ENCODE assay signal across 38 cellular contexts in the genomic region with DNA sequence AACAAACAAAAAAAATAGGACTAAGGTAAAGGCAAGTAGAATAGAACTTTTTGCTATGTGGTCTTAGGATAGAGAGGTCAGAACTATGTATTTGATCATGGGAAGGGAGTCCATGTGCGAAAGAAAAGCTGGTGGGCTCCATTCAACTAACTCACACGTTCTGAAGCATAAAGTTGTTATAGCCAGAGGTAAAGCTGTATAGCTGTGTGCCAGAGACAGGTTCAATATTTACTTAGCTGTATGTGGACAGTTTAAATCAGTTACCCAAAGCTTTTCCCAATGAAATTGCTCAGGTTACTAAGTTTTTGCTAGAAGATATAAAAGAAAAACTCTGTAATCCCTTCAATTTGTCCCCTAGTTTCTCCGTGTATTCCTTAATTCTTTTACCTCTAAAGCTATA. TPM values are rescaled to one million over a fixed set of nuclear protein-coding genes. Genes with fewer than 3 reads are reported as not detected.
"Had no signal": no experiment of that assay in that cellular context is flagged by ENCODE, and none has a peak within 500 bp of the region (broad histone marks: within the 10 kb centered on the region; RNA-seq: fewer than 3 reads in every experiment).

No MANE protein-coding gene starts in this region.

- H3K27ac ChIP-seq: adrenal gland, ascending aorta, body of pancreas, brain microvascular endothelial cell, breast epithelium had no signal

- H3K36me3 ChIP-seq: adrenal gland, ascending aorta, brain microvascular endothelial cell, breast epithelium had no signal

- FAIRE-seq: astrocyte, bronchial epithelial cell had no signal

- H3K9me3 ChIP-seq: adrenal gland, ascending aorta, body of pancreas, breast epithelium had no signal

- H3K4me1 ChIP-seq: adrenal gland, ascending aorta, body of pancreas, breast epithelium had no signal

- ATAC-seq: activated naive CD4-positive, alpha-beta T cell treated with anti-CD3 and anti-CD28 coated beads, Interleukin-2, amount 50 U/mL, for 72 hours; activated naive CD8-positive, alpha-beta T cell treated with anti-CD3 and anti-CD28 coated beads, Interleukin-2, amount 50 U/mL, for 24 hours; activated T-cell treated with anti-CD3 and anti-CD28 coated beads, Interleukin-2, amount 50 U/mL, for 4 hours; activated T-cell treated with anti-CD3 and anti-CD28 coated beads, Interleukin-2, amount 50 U/mL, for 72 hours; activated T-helper 17 cell treated with anti-CD3 and anti-CD28 coated beads, Interleukin-2, amount 50 U/mL, for 72 hours; body of pancreas had no signal

- H3K4me3 ChIP-seq: adrenal gland, ascending aorta, body of pancreas, breast epithelium had no signal

- H3K27me3 ChIP-seq: adrenal gland, ascending aorta, body of pancreas, brain microvascular endothelial cell, breast epithelium had no signal

- DNase-seq: activated effector memory CD4-positive, alpha-beta T cell treated with anti-CD3 and anti-CD28 coated beads, Interleukin-2, amount 50 U/mL, for 16 hours; activated effector memory CD4-positive, alpha-beta T cell treated with Interleukin-2 at 50 U/mL for 16 hours; activated gamma-delta T cell; activated gamma-delta T cell treated with Interleukin-2 at 50 U/mL for 16 hours; activated naive CD4-positive, alpha-beta T cell; activated naive CD4-positive, alpha-beta T cell treated with anti-CD3 and anti-CD28 coated beads for 36 hours; activated naive CD4-positive, alpha-beta T cell treated with anti-CD3 and anti-CD28 coated beads, Interleukin-2, amount 10 ng/mL, durations not matched to agents 7 days and 5 days; activated naive CD4-positive, alpha-beta T cell treated with anti-CD3 and anti-CD28 coated beads, Interleukin-2, amount 50 U/mL, for 16 hours; activated naive CD4-positive, alpha-beta T cell treated with Interleukin-2 at 50 U/mL for 16 hours; activated naive CD8-positive, alpha-beta T cell treated with anti-CD3 and anti-CD28 coated beads for 36 hours; activated naive CD8-positive, alpha-beta T cell treated with anti-CD3 and anti-CD28 coated beads, Interleukin-2, amount 10 ng/mL, durations not matched to agents 7 days and 5 days; activated naive CD8-positive, alpha-beta T cell treated with anti-CD3 and anti-CD28 coated beads, Interleukin-2, amount 50 U/mL, for 24 hours; activated T-cell treated with anti-CD3 and anti-CD28 coated beads, Interleukin-2, amount 50 U/mL, for 1 hour; activated T-cell treated with anti-CD3 and anti-CD28 coated beads, Interleukin-2, amount 50 U/mL, for 24 hours; activated T-cell treated with anti-CD3 and anti-CD28 coated beads, Interleukin-2, amount 50 U/mL, for 4 hours; activated T-cell treated with anti-CD3 and anti-CD28 coated beads, Interleukin-2, amount 50 U/mL, for 48 hours; activated T-cell treated with anti-CD3 and anti-CD28 coated beads, Interleukin-2, amount 50 U/mL, for 72 hours; adrenal gland; amniotic stem cell; amygdala; anterior cingulate cortex; aorta; body of pancreas; brain microvascular endothelial cell; caudate nucleus; central memory CD4-positive, alpha-beta T cell; cerebellar nuclear complex had no signal

RNA-seq across cellular contexts. Expression of a gene that starts 37.8 kb away (rescaled TPM):
- total RNA-seq: activated naive CD4-positive, alpha-beta T cell treated with anti-CD3 and anti-CD28 coated beads for 36 hours; activated naive CD4-positive, alpha-beta T cell treated with anti-CD3 and anti-CD28 coated beads, Interleukin-2, amount 50 U/mL, for 72 hours; activated naive CD8-positive, alpha-beta T cell treated with anti-CD3 and anti-CD28 coated beads for 36 hours; activated naive CD8-positive, alpha-beta T cell treated with anti-CD3 and anti-CD28 coated beads, Interleukin-2, amount 10 ng/mL, durations not matched to agents 7 days and 5 days; activated T-cell treated with anti-CD3 and anti-CD28 coated beads, Interleukin-2, amount 50 U/mL, for 4 hours; activated T-cell treated with anti-CD3 and anti-CD28 coated beads, Interleukin-2, amount 50 U/mL, for 72 hours; activated T-helper 1 cell treated with anti-CD3 and anti-CD28 coated beads, Interleukin-12 subunit alpha, Interleukin-12 subunit beta, Interleukin-2, Interleukin-4 antibody, amounts not matched to agents 30 ng/mL and 10 ng/mL and 1 ng/mL, durations not matched to agents 14 hours and 24 hours and 36 hours; activated T-helper 17 cell treated with anti-CD3 and anti-CD28 coated beads, Interleukin-2, amount 50 U/mL, for 72 hours; activated T-helper 2 cell treated with anti-CD3 and anti-CD28 coated beads, Interferon-gamma antibody, Interleukin-2, Interleukin-4, amounts not matched to agents 10 μg/mL and 5 μg/mL and 100 μg/mL, durations not matched to agents 14 hours and 24 hours and 36 hours; adrenal gland; ascending aorta; astrocyte; body of pancreas; breast epithelium; cerebellum; chondrocyte had no signal
- polyA plus RNA-seq: adipose tissue, adrenal gland had no signal
